In the genomic region with DNA sequence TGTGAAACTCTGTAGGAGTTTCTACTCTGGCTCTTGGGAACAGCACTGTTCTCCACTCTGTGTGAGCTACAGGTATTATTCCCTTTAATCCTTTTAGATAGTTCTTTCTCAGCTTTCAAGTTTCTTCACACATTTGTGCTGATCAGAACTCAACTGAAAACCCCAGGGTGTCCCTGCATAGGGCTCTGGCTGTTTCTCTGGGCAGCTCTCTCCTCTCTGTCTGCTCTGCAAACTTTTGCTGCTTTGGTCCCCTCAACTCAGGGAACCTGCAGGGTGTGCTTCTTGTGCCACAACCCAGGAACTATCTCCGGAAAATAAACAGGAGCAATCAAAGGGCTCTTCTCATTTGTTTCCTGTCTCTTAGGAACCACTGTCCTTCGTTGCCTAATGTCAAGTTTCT, we compare ENCODE assay signal across 22 cellular contexts.
A peak's percentile ranks its signal among the peaks of the same experiment; 100 is the strongest.
DNase-seq lines count a peak whose midpoint lies in the region; ATAC-seq, FAIRE-seq and TF ChIP-seq lines count a peak whose summit lies in the region.
"Had no signal": no experiment of that assay in that cellular context is flagged by ENCODE, and none has a peak within 500 bp of the region (broad histone marks: within the 10 kb centered on the region; RNA-seq: fewer than 3 reads in every experiment).

No MANE protein-coding gene starts in this region.

- H3K79me1 ChIP-seq in H1 (ENCODE audit: low read depth, low read length): no peaks in the 10 kb centered on the region

- TF ChIP-seq CTCF in H1 (IDR thresholded peaks at IDR 0.05; ENCODE audit: control extremely low read depth in 1 of 3, insufficient read depth in 1 of 3, low read depth in 1 of 3, low read length in 3 of 3) (no peak), RWPE1 (conservative IDR thresholded peaks at IDR 0.05; ENCODE audit: low read depth) (no peak), esophagus squamous epithelium (IDR thresholded peaks at IDR 0.05) (no peak)

- H2AK5ac ChIP-seq in H1 (ENCODE audit: low read depth, low read length): no peak overlapping the region

- no peaks in the 10 kb centered on the region for H3K27me3 ChIP-seq in H1 (replicated peaks in 1 of 4; ENCODE audit: control insufficient read depth in 3 of 4, extremely low read depth in 1 of 4, insufficient read depth in 3 of 4, low read length in 3 of 4)
- no peaks in the 10 kb centered on the region for H3K27me3 ChIP-seq in esophagus squamous epithelium

- no peak overlapping the region for H3K23ac ChIP-seq in H1 (ENCODE audit: insufficient read length)

- no peaks in the 10 kb centered on the region for H3K23me2 ChIP-seq in H1 (ENCODE audit: low read depth, low read length)

- no peak overlapping the region for H2BK20ac ChIP-seq in H1 (ENCODE audit: low read length)

- CTCF ChIA-PET in H1 (lab: Charles Lee; ENCODE audit: partially characterized antibody): interaction anchor here (0.6 to 3.5 kb wide), 2 partner anchors 62 to 790 kb away, joined by 3 to 10 read pairs; no protein-coding TSS in a partner anchor
- CTCF ChIA-PET in RWPE1 (lab: Yijun Ruan, JAX): no interaction called here

- H4K91ac ChIP-seq in H1 (replicated peaks; ENCODE audit: insufficient read length, low read length): no peak overlapping the region

- intact Hi-C loops in esophagus squamous epithelium (cut with DNase I): no loop called here

- no peak overlapping the region for H4K5ac ChIP-seq in H1 (ENCODE audit: insufficient read length, low read depth, low read length)

- H2AFZ ChIP-seq in H1 (ENCODE audit: low read length): peak overlapping the region; percentile 99

- TF ChIP-seq EP300 in H1 (IDR thresholded peaks at IDR 0.05; ENCODE audit: borderline replicate concordance in 1 of 2, low read depth in 2 of 2, low read length in 2 of 2): no peak

- POLR2A ChIA-PET in H1 (lab: Charles Lee; ENCODE audit: partially characterized antibody) (no interaction called here), RWPE1 (lab: Yijun Ruan, JAX; ENCODE audit: low non-redundant PET) (no interaction called here)

- H3K9me3 ChIP-seq in H1 (ENCODE audit: insufficient read depth in 2 of 2, low read depth in 1 of 2, low read length in 1 of 2) (no peaks in the 10 kb centered on the region), esophagus squamous epithelium (no peaks in the 10 kb centered on the region)
- H3K9me3 ChIP-seq: A549, Caco-2, HAP-1 had no signal

- no peak overlapping the region for H2BK120ac ChIP-seq in H1 (replicated peaks; ENCODE audit: low read depth, low read length)

- H3K14ac ChIP-seq in H1 (ENCODE audit: insufficient read length): no peak overlapping the region

- peaks cover 0 to 3% (median 0%) of the 10 kb centered on the region in 4 experiments; a peak in 2 of 7 replicates for H3K4me1 ChIP-seq in H1 (replicated peaks in 1 of 4; ENCODE audit: control insufficient read depth in 3 of 4, insufficient read depth in 4 of 4, low read length in 3 of 4)
- no peaks in the 10 kb centered on the region for H3K4me1 ChIP-seq in esophagus squamous epithelium
- H3K4me1 ChIP-seq: A549, Caco-2, HAP-1 had no signal

- WGBS in H1 (ENCODE audit: extremely low coverage in 1 of 2, insufficient coverage in 1 of 2, insufficient read length in 1 of 2, insufficient replicate concordance in 2 of 2, low coverage in 1 of 2, low lambda C conversion rate in 2 of 2, missing lambda C conversion rate in 1 of 2), 2 experiments: 83% methylated on average over 2 of the region's 2 CpGs; no CpG with 5 or more reads in 1 of the 2 experiments
- 8 to 28% methylated on average over 2 of the region's 2 CpGs for WGBS in esophagus squamous epithelium, 2 donors

- FAIRE-seq in H1 (lab: Jason Lieb, UNC): no peak
- FAIRE-seq: A549, GM12878, GM19239 had no signal

- H2BK15ac ChIP-seq in H1 (ENCODE audit: low read length): no peak overlapping the region

- H3K27ac ChIP-seq in H1 (ENCODE audit: low read depth, low read length): no peak overlapping the region
- H3K27ac ChIP-seq in RWPE1: no peak overlapping the region
- H3K27ac ChIP-seq in esophagus squamous epithelium: no peak overlapping the region
- H3K27ac ChIP-seq: 22Rv1, A549, C4-2B, HL-60 had no signal

- no peaks in the 10 kb centered on the region for H4K20me1 ChIP-seq in H1 (replicated peaks in 1 of 2; ENCODE audit: control insufficient read depth in 1 of 2, insufficient read depth in 2 of 2, low read length in 2 of 2)

- no peaks in the 10 kb centered on the region for H3K79me2 ChIP-seq in H1 (ENCODE audit: control insufficient read depth in 1 of 2, insufficient read depth in 2 of 2, low read length in 2 of 2)

- no peak overlapping the region for H3K9ac ChIP-seq in H1 (replicated peaks in 1 of 4; ENCODE audit: extremely low read depth in 1 of 4, low read depth in 3 of 4, low read length in 3 of 4)

- no peak overlapping the region for H3K4me2 ChIP-seq in H1 (ENCODE audit: insufficient read depth in 1 of 2, low read depth in 2 of 2, low read length in 2 of 2)
- H3K4me2 ChIP-seq: A549 had no signal

- no peak overlapping the region for H2BK12ac ChIP-seq in H1 (ENCODE audit: low read depth, low read length)

- no peak overlapping the region for H2BK5ac ChIP-seq in H1 (ENCODE audit: low read depth, low read length)

- no peak overlapping the region for H3K56ac ChIP-seq in H1 (replicated peaks; ENCODE audit: insufficient read length, low read depth, low read length)

- TF ChIP-seq POLR2A in H1 (IDR thresholded peaks at IDR 0.05; ENCODE audit: control extremely low read depth in 1 of 2, low read depth in 2 of 2, low read length in 2 of 2): no peak
- TF ChIP-seq POLR2A in esophagus squamous epithelium (IDR thresholded peaks at IDR 0.05): no peak

- no peak overlapping the region for H4K8ac ChIP-seq in H1 (ENCODE audit: extremely low read depth, insufficient read depth, low read length)

- no peak for ATAC-seq in GM21717 (IDR thresholded peaks at IDR 0.05; ENCODE audit: unreplicated experiment)
- ATAC-seq: A549, GM12878 had no signal

- H3K36me3 ChIP-seq in H1 (ENCODE audit: control insufficient read depth in 2 of 4, insufficient read depth in 4 of 4, low read length in 3 of 4) (no peaks in the 10 kb centered on the region), esophagus squamous epithelium (no peaks in the 10 kb centered on the region)
- H3K36me3 ChIP-seq: HAP-1 had no signal

- DNase-seq in DMS53 (lab: John Stamatoyannopoulos, UW) (peak; percentile 64), DMS53 treated with DMSO at 0.1 percent for 48 hours (lab: John Stamatoyannopoulos, UW; ENCODE audit: unreplicated experiment) (no peak), H1 (ENCODE audit: low read depth in 1 of 2, low spot score in 2 of 2) (peak; percentile 5 to 47), islet precursor cell (peak; percentile 44), occipital lobe (lab: John Stamatoyannopoulos, UW) (peak; percentile 0), RWPE1 (ENCODE audit: low spot score) (no peak), esophagus squamous epithelium (lab: John Stamatoyannopoulos, UW) (no peak)
- DNase-seq: AML-193; Caco-2; CD4-positive, alpha-beta T cell; DMS153; DND-41; EL; GOT3 had no signal

- H3K4ac ChIP-seq in H1 (replicated peaks; ENCODE audit: insufficient read length, low read depth, low read length): no peak overlapping the region

- H3K18ac ChIP-seq in H1 (ENCODE audit: extremely low read depth, low read length): no peak overlapping the region

- H3K4me3 ChIP-seq in H1 (ENCODE audit: extremely low read depth in 1 of 4, insufficient read depth in 2 of 4, low read depth in 3 of 4, low read length in 4 of 4) (no peak overlapping the region), esophagus squamous epithelium (no peak overlapping the region)
- H3K4me3 ChIP-seq: A549, GM12878, HAP-1 had no signal

- no peak for TF ChIP-seq RAD21 in H1 (IDR thresholded peaks at IDR 0.05 in 1 of 2, conservative IDR thresholded peaks at IDR 0.05 in 1 of 2; ENCODE audit: low read depth in 2 of 2, low read length in 2 of 2)

TF ChIP-seq in H1, 55 proteins besides CTCF, POLR2A, EP300 and RAD21:
- TF ChIP-seq MAFK (IDR thresholded peaks at IDR 0.05; ENCODE audit: low read depth, low read length) (no peak), CHD1 (IDR thresholded peaks at IDR 0.05; ENCODE audit: low read depth, low read length) (no peak), TAF1 (IDR thresholded peaks at IDR 0.05; ENCODE audit: low read depth, low read length) (no peak), HDAC6 (IDR thresholded peaks at IDR 0.05; ENCODE audit: low read depth, low read length) (no peak)
- TF ChIP-seq, protein P1, sequence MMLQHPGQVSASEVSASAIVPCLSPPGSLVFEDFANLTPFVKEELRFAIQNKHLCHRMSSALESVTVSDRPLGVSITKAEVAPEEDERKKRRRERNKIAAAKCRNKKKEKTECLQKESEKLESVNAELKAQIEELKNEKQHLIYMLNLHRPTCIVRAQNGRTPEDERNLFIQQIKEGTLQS (IDR thresholded peaks at IDR 0.05; ENCODE audit: insufficient read depth, low read depth, low read length): no peak
- TF ChIP-seq, protein P2, sequence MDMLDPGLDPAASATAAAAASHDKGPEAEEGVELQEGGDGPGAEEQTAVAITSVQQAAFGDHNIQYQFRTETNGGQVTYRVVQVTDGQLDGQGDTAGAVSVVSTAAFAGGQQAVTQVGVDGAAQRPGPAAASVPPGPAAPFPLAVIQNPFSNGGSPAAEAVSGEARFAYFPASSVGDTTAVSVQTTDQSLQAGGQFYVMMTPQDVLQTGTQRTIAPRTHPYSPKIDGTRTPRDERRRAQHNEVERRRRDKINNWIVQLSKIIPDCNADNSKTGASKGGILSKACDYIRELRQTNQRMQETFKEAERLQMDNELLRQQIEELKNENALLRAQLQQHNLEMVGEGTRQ (IDR thresholded peaks at IDR 0.05; ENCODE audit: low read length): no peak
TF ChIP-seq in H1: peak in this region for 0.

Comparison
In these comparisons a context has a peak if more than half of its experiments do, and no peak if none do; other contexts are left out.
1. DNase-seq: peak in DMS53 (single experiment), H1 (2 of 2), islet precursor cell (single experiment) and occipital lobe (single experiment); none in DMS53 treated with DMSO at 0.1 percent for 48 hours (single experiment), RWPE1 (single experiment) and esophagus squamous epithelium (single experiment).